ENCODE assay signal across 11 cellular contexts in genomic region chr18:48589797-48590519, GRCh38. TPM values are rescaled to one million over a fixed set of nuclear protein-coding genes. Genes with fewer than 3 reads are reported as not detected.
DNase-seq lines count a peak whose midpoint lies in the region; ATAC-seq and TF ChIP-seq lines count a peak whose summit lies in the region.
"Had no signal": no experiment of that assay in that cellular context is flagged by ENCODE, and none has a peak within 500 bp of the region (broad histone marks: within the 10 kb centered on the region; RNA-seq: fewer than 3 reads in every experiment).

No MANE protein-coding gene starts in this region.

- H3K27ac Mint-ChIP-seq in neural progenitor cell = peak overlapping the region; percentile 97
- H3K27ac Mint-ChIP-seq: GM23338; naive thymus-derived CD8-positive, alpha-beta T cell had no signal

- peak in 1 of 2 experiments; percentile 75; a peak in 2 of 4 replicates for TF ChIP-seq EP300 in SK-N-SH (IDR thresholded peaks at IDR 0.05; ENCODE audit: borderline replicate concordance in 1 of 2, low read depth in 1 of 2, low read length in 1 of 2)

- H3K27me3 ChIP-seq in SK-N-SH (ENCODE audit: insufficient read depth) (no peaks in the 10 kb centered on the region), neural progenitor cell (no peaks in the 10 kb centered on the region), aorta (ENCODE audit: control insufficient read depth in 1 of 2, insufficient read depth in 2 of 2, low read length in 1 of 2) (no peaks in the 10 kb centered on the region)

- H4K20me1 ChIP-seq in SK-N-SH (ENCODE audit: insufficient read depth) = peaks cover 44% of the 10 kb centered on the region
- H4K20me1 ChIP-seq in neural progenitor cell (ENCODE audit: low read depth) = peaks cover 6% of the 10 kb centered on the region

- no peaks in the 10 kb centered on the region for H3K9me3 Mint-ChIP-seq in neural progenitor cell
- H3K9me3 Mint-ChIP-seq: GM23338; naive thymus-derived CD8-positive, alpha-beta T cell had no signal

- TF ChIP-seq CTCF in SK-N-SH (IDR thresholded peaks at IDR 0.05) (no peak), neural progenitor cell (IDR thresholded peaks at IDR 0.05) (no peak)

- H3K4me3 ChIP-seq in SK-N-SH (ENCODE audit: low read depth in 2 of 2, low read length in 1 of 2) (no peak overlapping the region), neural progenitor cell (no peak overlapping the region), aorta (ENCODE audit: low read length in 2 of 2) (no peak overlapping the region)
- H3K4me3 ChIP-seq: GM23338 had no signal

- intact Hi-C loops in Right ventricle myocardium superior (cut with DNase I) (no loop called here), aorta (cut with DNase I) (loop anchor here in 1 of 2 donors (5.0 kb wide), 1 partner anchor 48 kb away; no protein-coding TSS in a partner anchor)

- H3K79me2 ChIP-seq in SK-N-SH (ENCODE audit: insufficient read depth) (peaks cover 96% of the 10 kb centered on the region), neural progenitor cell (ENCODE audit: low read depth) (no peaks in the 10 kb centered on the region)

- no peaks in the 10 kb centered on the region for H3K27me3 Mint-ChIP-seq in neural progenitor cell (ENCODE audit: insufficient read depth, low read depth)

- no peak overlapping the region for H2AFZ ChIP-seq in SK-N-SH (ENCODE audit: low read depth)
- H2AFZ ChIP-seq in neural progenitor cell (replicated peaks) = no peak overlapping the region
- H2AFZ ChIP-seq: GM23338 had no signal

- peaks cover 31% of the 10 kb centered on the region for H3K4me1 Mint-ChIP-seq in neural progenitor cell
- H3K4me1 Mint-ChIP-seq: naive thymus-derived CD8-positive, alpha-beta T cell had no signal

- H3F3A ChIP-seq in SK-N-SH (replicated peaks; ENCODE audit: insufficient read depth) (no peaks in the 10 kb centered on the region), neural progenitor cell (ENCODE audit: low read depth) (peaks cover 6% of the 10 kb centered on the region)

- H3K9ac ChIP-seq in SK-N-SH (no peak overlapping the region; the same call in 1 of the 2 replicates), neural progenitor cell (no peak overlapping the region)

- DNase-seq in SK-N-SH (peak; percentile 74), Right ventricle myocardium superior (peak; percentile 82), neural progenitor cell (ENCODE audit: low spot score) (no peak), aorta (peak; percentile 84 to 92), H4 (ENCODE audit: low spot score) (no peak), SW 1271 (lab: John Stamatoyannopoulos, UW) (no peak)
- DNase-seq: cerebellar nuclear complex; naive thymus-derived CD8-positive, alpha-beta T cell; NCI-H1048 had no signal

- H3K36me3 ChIP-seq in SK-N-SH (replicated peaks in 1 of 2; ENCODE audit: control insufficient read depth in 1 of 2, insufficient read depth in 2 of 2, low read length in 1 of 2) (no peaks in the 10 kb centered on the region), neural progenitor cell (no peaks in the 10 kb centered on the region), aorta (ENCODE audit: control insufficient read depth in 1 of 2, insufficient read depth in 2 of 2, low read length in 1 of 2) (no peaks in the 10 kb centered on the region)

- CTCF ChIA-PET in SK-N-SH (lab: Yijun Ruan, JAX) = interaction anchor here (1.0 to 1.5 kb wide), 4 partner anchors 10 to 48 kb away, joined by 3 to 4 read pairs (median 4); no protein-coding TSS in a partner anchor

- H3K4me3 Mint-ChIP-seq in neural progenitor cell = peak overlapping the region; percentile 19
- H3K4me3 Mint-ChIP-seq: GM23338; naive thymus-derived CD8-positive, alpha-beta T cell had no signal

- H3K4me2 ChIP-seq in SK-N-SH (peak overlapping the region; percentile 53; the same call in 1 of the 2 replicates), neural progenitor cell (no peak overlapping the region)
- H3K4me2 ChIP-seq: GM23338 had no signal

- peaks cover 12 to 52% of the 10 kb centered on the region in 2 experiments for H3K4me1 ChIP-seq in SK-N-SH (ENCODE audit: control insufficient read depth in 1 of 2, insufficient read depth in 2 of 2, low read depth in 1 of 2, low read length in 1 of 2)
- H3K4me1 ChIP-seq in neural progenitor cell = peaks cover 18% of the 10 kb centered on the region
- peaks cover 0 to 5% of the 10 kb centered on the region in 2 donors for H3K4me1 ChIP-seq in aorta (ENCODE audit: control insufficient read depth in 1 of 2, insufficient read depth in 2 of 2, low read length in 2 of 2)

- peaks cover 2% of the 10 kb centered on the region for H3K36me3 Mint-ChIP-seq in neural progenitor cell
- H3K36me3 Mint-ChIP-seq: naive thymus-derived CD8-positive, alpha-beta T cell had no signal

- POLR2A ChIA-PET in SK-N-SH (lab: Yijun Ruan, JAX) = no interaction called here

- no peaks in the 10 kb centered on the region for H3K9me2 ChIP-seq in SK-N-SH

- peak overlapping the region; percentile 71 to 74 for H3K27ac ChIP-seq in SK-N-SH (ENCODE audit: low read depth in 2 of 2, low read length in 1 of 2)
- no peak overlapping the region for H3K27ac ChIP-seq in neural progenitor cell
- peak overlapping the region in 1 of 2 donors; percentile 59 for H3K27ac ChIP-seq in aorta (ENCODE audit: low read depth in 1 of 2, low read length in 2 of 2)

- H3K9me3 ChIP-seq in SK-N-SH (no peaks in the 10 kb centered on the region), neural progenitor cell (ENCODE audit: low read depth) (no peaks in the 10 kb centered on the region), aorta (ENCODE audit: control insufficient read depth, low read length) (no peaks in the 10 kb centered on the region)

- ATAC-seq in Right ventricle myocardium superior (ENCODE audit: poor library complexity) (peak; percentile 83), aorta (ENCODE audit: low FRiP score) (peak; percentile 74), HG03354 (IDR thresholded peaks at IDR 0.05; ENCODE audit: poor library complexity, severe bottlenecking, unreplicated experiment) (no peak)
- ATAC-seq: GM23338; naive thymus-derived CD8-positive, alpha-beta T cell had no signal

- TF ChIP-seq RAD21 in SK-N-SH (IDR thresholded peaks at IDR 0.05; ENCODE audit: low read length) = no peak

- WGBS in SK-N-SH (ENCODE audit: low lambda C conversion rate) = 92% methylated on average over 13 of the region's 15 CpGs
- WGBS in aorta, 2 donors = 13 to 17% methylated on average over 15 of the region's 15 CpGs

TF ChIP-seq in SK-N-SH, 30 proteins besides CTCF, POLR2A, EP300 and RAD21:
- peak; percentile 64 for TF ChIP-seq CHD2 (IDR thresholded peaks at IDR 0.05; ENCODE audit: low read length, partially characterized antibody)
- no peak for TF ChIP-seq MEF2A (IDR thresholded peaks at IDR 0.05; ENCODE audit: borderline replicate concordance, low read depth)
- peak; percentile 54; the same call in 1 of the 2 replicates for TF ChIP-seq RCOR1 (IDR thresholded peaks at IDR 0.05; ENCODE audit: low read length)
- peak; percentile 57; the same call in 1 of the 2 replicates for TF ChIP-seq MXI1 (IDR thresholded peaks at IDR 0.05; ENCODE audit: low read depth, low read length)
- TF ChIP-seq REST (IDR thresholded peaks at IDR 0.05; ENCODE audit: low read depth, low read length) = peak; percentile 76
- no peak for TF ChIP-seq FOXJ3 (CRISPR knock-in tag; IDR thresholded peaks at IDR 0.05)
- peak; percentile 46; the same call in 1 of the 2 replicates for TF ChIP-seq NFIC (IDR thresholded peaks at IDR 0.05; ENCODE audit: borderline replicate concordance)
- TF ChIP-seq ELF1 (IDR thresholded peaks at IDR 0.05) = no peak
- TF ChIP-seq NRF1 (IDR thresholded peaks at IDR 0.05; ENCODE audit: low read depth, low read length) = no peak
- no peak for TF ChIP-seq JUND (IDR thresholded peaks at IDR 0.05)
- TF ChIP-seq TCF12 (IDR thresholded peaks at IDR 0.05) = 0 out of 2 replicates have a peak, but pooled peaks have one; percentile 12

RNA-seq across cellular contexts. Expression of gene CTIF, which starts 51.1 kb away (rescaled TPM):
- polyA plus RNA-seq in SK-N-SH (2012; rRNA removed) (47.2 and 47.8 TPM in 2 replicates), aorta (10 to 100 TPM; 14.4 to 99.7 TPM)
- 20.8 and 27.3 TPM in 2 replicates for polyA plus RNA-seq in SK-N-SH (2012; cell fraction: cytosol; rRNA removed)
- 157 and 177 TPM in 2 replicates for polyA plus RNA-seq in SK-N-SH (2012; cell fraction: nucleus; rRNA removed)
- total RNA-seq in Right ventricle myocardium superior (54.5 TPM), neural progenitor cell (ENCODE audit: low replicate concordance) (14.7 and 17.6 TPM in 2 replicates), aorta (100 to 1,000 TPM in 1 of 2 donors, 10 to 100 TPM in 1; 87.1 to 113 TPM)
- 4.7 and 5.0 TPM in 2 replicates for total RNA-seq in H4 (2014; rRNA removed; shearing (Covaris generic))

Comparison
In these comparisons a context has a peak if more than half of its experiments do, and no peak if none do; other contexts are left out.
1. DNase-seq: peak in SK-N-SH (single experiment), Right ventricle myocardium superior (single experiment) and aorta (2 of 2); none in neural progenitor cell (single experiment), H4 (single experiment) and SW 1271 (0 of 2).